In genomic region chr17:46031920-46032319, GRCh38 we compare ENCODE assay signal across 29 cellular contexts. TPM values are rescaled to one million over a fixed set of nuclear protein-coding genes. Genes with fewer than 3 reads are reported as not detected.
"Had no signal": no experiment of that assay in that cellular context is flagged by ENCODE, and none has a peak within 500 bp of the region (broad histone marks: within the 10 kb centered on the region; RNA-seq: fewer than 3 reads in every experiment).

No MANE protein-coding gene starts in this region.

- H3K4me3 Mint-ChIP-seq: activated CD4-positive, alpha-beta T cell treated with anti-CD3 and anti-CD28 coated beads for 36 hours; activated CD8-positive, alpha-beta T cell treated with anti-CD3 and anti-CD28 coated beads, Interleukin-2, amount 10 ng/mL, durations not matched to agents 7 days and 5 days; activated naive CD4-positive, alpha-beta T cell treated with anti-CD3 and anti-CD28 coated beads for 36 hours; activated T-helper 1 cell treated with anti-CD3 and anti-CD28 coated beads, Interleukin-12 subunit alpha, Interleukin-12 subunit beta, Interleukin-2, Interleukin-4 antibody, amounts not matched to agents 30 ng/mL and 10 ng/mL and 1 ng/mL, durations not matched to agents 14 hours and 24 hours and 36 hours; natural killer cell; T-helper 2 cell treated with Interferon-gamma antibody and Interleukin-4, amounts not matched to agents 5 μg/mL and 100 μg/mL, for 36 hours had no signal

- H3K4me3 ChIP-seq: gastrocnemius medialis, tibial nerve had no signal

- ATAC-seq: activated CD4-positive, alpha-beta T cell treated with anti-CD3 and anti-CD28 coated beads for 36 hours; activated CD8-positive, alpha-beta T cell treated with anti-CD3 and anti-CD28 coated beads, Interleukin-2, amount 10 ng/mL, durations not matched to agents 7 days and 5 days; gastrocnemius medialis; left cardiac atrium; natural killer cell; right cardiac atrium had no signal

- H3K9me3 ChIP-seq: gastrocnemius medialis, tibial nerve had no signal

- H3K27me3 ChIP-seq: gastrocnemius medialis, tibial nerve had no signal

- H3K27me3 Mint-ChIP-seq: activated CD4-positive, alpha-beta T cell treated with anti-CD3 and anti-CD28 coated beads for 36 hours had no signal

- H3K9me3 Mint-ChIP-seq: activated naive CD4-positive, alpha-beta T cell treated with anti-CD3 and anti-CD28 coated beads for 36 hours; activated T-helper 1 cell treated with anti-CD3 and anti-CD28 coated beads, Interleukin-12 subunit alpha, Interleukin-12 subunit beta, Interleukin-2, Interleukin-4 antibody, amounts not matched to agents 30 ng/mL and 10 ng/mL and 1 ng/mL, durations not matched to agents 14 hours and 24 hours and 36 hours; natural killer cell; T-helper 2 cell treated with Interferon-gamma antibody and Interleukin-4, amounts not matched to agents 5 μg/mL and 100 μg/mL, for 36 hours had no signal

- H3K27ac ChIP-seq: gastrocnemius medialis, tibial nerve had no signal

- FAIRE-seq: astrocyte, colon, endometrium, keratinocyte had no signal

- DNase-seq: activated CD4-positive, alpha-beta T cell treated with anti-CD3 and anti-CD28 coated beads for 36 hours; activated CD4-positive, CD25-positive, alpha-beta regulatory T cell; activated CD8-positive, alpha-beta T cell treated with anti-CD3 and anti-CD28 coated beads, Interleukin-2, amount 10 ng/mL, durations not matched to agents 7 days and 5 days; activated effector memory CD4-positive, alpha-beta T cell treated with anti-CD3 and anti-CD28 coated beads, Interleukin-2, amount 50 U/mL, for 16 hours; activated naive CD4-positive, alpha-beta T cell treated with anti-CD3 and anti-CD28 coated beads for 36 hours; activated T-cell treated with anti-CD3 and anti-CD28 coated beads for 4 hours; amniotic stem cell; dermis blood vessel endothelial cell; effector CD4-positive, alpha-beta T cell; gastrocnemius medialis; hippocampal formation; left cardiac atrium; mammary epithelial cell; midbrain; natural killer cell; right cardiac atrium; stimulated activated CD4-positive, alpha-beta T cell treated with anti-CD3 and anti-CD28 coated beads, Interleukin-2, amount 100 ng/mL, for 48 hours; T-helper 1 cell had no signal

- H3K27ac Mint-ChIP-seq: activated CD4-positive, alpha-beta T cell treated with anti-CD3 and anti-CD28 coated beads for 36 hours; activated CD8-positive, alpha-beta T cell treated with anti-CD3 and anti-CD28 coated beads, Interleukin-2, amount 10 ng/mL, durations not matched to agents 7 days and 5 days; activated naive CD4-positive, alpha-beta T cell treated with anti-CD3 and anti-CD28 coated beads for 36 hours; activated T-helper 1 cell treated with anti-CD3 and anti-CD28 coated beads, Interleukin-12 subunit alpha, Interleukin-12 subunit beta, Interleukin-2, Interleukin-4 antibody, amounts not matched to agents 30 ng/mL and 10 ng/mL and 1 ng/mL, durations not matched to agents 14 hours and 24 hours and 36 hours; T-helper 2 cell treated with Interferon-gamma antibody and Interleukin-4, amounts not matched to agents 5 μg/mL and 100 μg/mL, for 36 hours had no signal

RNA-seq across cellular contexts. Expression of gene STH, which starts 32.9 kb away (rescaled TPM):
- total RNA-seq: activated CD4-positive, alpha-beta T cell treated with anti-CD3 and anti-CD28 coated beads for 36 hours; activated CD8-positive, alpha-beta T cell treated with anti-CD3 and anti-CD28 coated beads, Interleukin-2, amount 10 ng/mL, durations not matched to agents 7 days and 5 days; activated naive CD4-positive, alpha-beta T cell treated with anti-CD3 and anti-CD28 coated beads for 36 hours; activated T-helper 1 cell treated with anti-CD3 and anti-CD28 coated beads, Interleukin-12 subunit alpha, Interleukin-12 subunit beta, Interleukin-2, Interleukin-4 antibody, amounts not matched to agents 30 ng/mL and 10 ng/mL and 1 ng/mL, durations not matched to agents 14 hours and 24 hours and 36 hours; astrocyte; dermis blood vessel endothelial cell; epithelial cell of proximal tubule; gastrocnemius medialis; left cardiac atrium; liver; mammary epithelial cell; natural killer cell; omental fat pad; right cardiac atrium; tibial nerve; ureter had no signal
- polyA plus RNA-seq: keratinocyte, liver, mammary epithelial cell, right cardiac atrium had no signal
